ENCODE assay signal across 1 cellular context in genomic region chr12:121584885-121585284, GRCh38.
TF ChIP-seq lines count a peak whose summit lies in the region.

No MANE protein-coding gene starts in this region.

TF ChIP-seq in K562, 482 proteins besides CTCF, POLR2A, EP300 and RAD21:
- TF ChIP-seq RBM25 (IDR thresholded peaks at IDR 0.05; ENCODE audit: low read depth, low read length, severe bottlenecking) (peak; percentile 39), CBFA2T2 (conservative IDR thresholded peaks at IDR 0.05) (peak; percentile 35), NFIC (IDR thresholded peaks at IDR 0.05) (peak; percentile 50; the same call in 1 of the 2 replicates), ARID1B (IDR thresholded peaks at IDR 0.05) (0 out of 2 replicates have a peak, but pooled peaks have one; percentile 12), CBFA2T3 (IDR thresholded peaks at IDR 0.05) (peak; percentile 54)
